In genomic region chr1:56194911-56195310, GRCh38 we compare ENCODE assay signal across 31 cellular contexts.
DNase-seq lines count a peak whose midpoint lies in the region; ATAC-seq and TF ChIP-seq lines count a peak whose summit lies in the region.
"Had no signal": no experiment of that assay in that cellular context is flagged by ENCODE, and none has a peak within 500 bp of the region (broad histone marks: within the 10 kb centered on the region; RNA-seq: fewer than 3 reads in every experiment).

No MANE protein-coding gene starts in this region.

- H3K4me3 ChIP-seq in mammary epithelial cell (replicated peaks in 1 of 3; ENCODE audit: insufficient read depth in 1 of 3, low read depth in 2 of 3, low read length in 3 of 3) (no peak overlapping the region), adipocyte (ENCODE audit: low read length) (peak overlapping the region; percentile 30), fibroblast of pulmonary artery (replicated peaks; ENCODE audit: low read depth, low read length) (no peak overlapping the region), smooth muscle cell (no peak overlapping the region)
- H3K4me3 ChIP-seq: heart left ventricle, MG63, prostate gland, spleen, thyroid gland had no signal

- intact Hi-C loops in MCF 10A (cut with micrococcal nuclease) = loop anchor here (5.0 kb wide), 1 partner anchor 382 kb away; the partner anchor contains the start of gene PLPP3
- intact Hi-C loops in mammary epithelial cell (cut with micrococcal nuclease) = no loop called here

- no peaks in the 10 kb centered on the region for H3K9me3 Mint-ChIP-seq in MCF 10A (ENCODE audit: unreplicated experiment)
- H3K9me3 Mint-ChIP-seq: activated naive CD4-positive, alpha-beta T cell treated with anti-CD3 and anti-CD28 coated beads, Interleukin-2, amount 10 ng/mL, durations not matched to agents 7 days and 5 days; IgD-negative memory B cell; neural crest cell had no signal

- H3K4me2 ChIP-seq in mammary epithelial cell (ENCODE audit: insufficient read depth, low read depth, low read length) = no peak overlapping the region
- H3K4me2 ChIP-seq in smooth muscle cell = peak overlapping the region; percentile 34

- H4K20me1 ChIP-seq in mammary epithelial cell (ENCODE audit: insufficient read depth, low read length) = no peaks in the 10 kb centered on the region
- H4K20me1 ChIP-seq in smooth muscle cell (ENCODE audit: low read depth) = no peaks in the 10 kb centered on the region

- H3K27ac ChIP-seq in mammary epithelial cell (ENCODE audit: insufficient read depth, low read depth, low read length) = no peak overlapping the region
- no peak overlapping the region for H3K27ac ChIP-seq in smooth muscle cell (ENCODE audit: low read depth)
- H3K27ac ChIP-seq: 22Rv1, heart left ventricle, prostate gland, spleen, thyroid gland had no signal

- POLR2A ChIA-PET in MCF 10A (lab: Yijun Ruan, JAX) = no interaction called here

- BruUV-seq in MCF 10A (replicated peaks; lab: Mats Ljungman, UMichigan) (no TSS peak), mammary epithelial cell (replicated peaks; lab: Mats Ljungman, UMichigan) (no TSS peak)

- whole genome bisulfite sequencing in mammary epithelial cell (ENCODE audit: low coverage, missing lambda C conversion rate) = 30% methylated on average over 1 of the region's 1 CpG
- WGBS in smooth muscle cell (ENCODE audit: low lambda C conversion rate) = 90% methylated on average over 1 of the region's 1 CpG

- no peaks in the 10 kb centered on the region for H3K27me3 Mint-ChIP-seq in MCF 10A (ENCODE audit: insufficient read depth, unreplicated experiment)
- H3K27me3 Mint-ChIP-seq: activated naive CD4-positive, alpha-beta T cell treated with anti-CD3 and anti-CD28 coated beads, Interleukin-2, amount 10 ng/mL, durations not matched to agents 7 days and 5 days; central memory CD8-positive, alpha-beta T cell; T-helper 17 cell had no signal

- H3F3A ChIP-seq in smooth muscle cell (ENCODE audit: low read depth) = peaks cover 11% of the 10 kb centered on the region

- no peak overlapping the region for H2AFZ ChIP-seq in mammary epithelial cell (ENCODE audit: low read depth, low read length)
- no peak overlapping the region for H2AFZ ChIP-seq in smooth muscle cell (ENCODE audit: low read depth)

- H3K9me3 ChIP-seq in mammary epithelial cell (replicated peaks; ENCODE audit: insufficient read depth, low read length) (no peaks in the 10 kb centered on the region), adipocyte (ENCODE audit: control insufficient read depth, low read length) (no peaks in the 10 kb centered on the region), smooth muscle cell (replicated peaks; ENCODE audit: low read depth) (no peaks in the 10 kb centered on the region)
- H3K9me3 ChIP-seq: heart left ventricle, MG63, prostate gland, spleen, thyroid gland had no signal

- H3K4me3 Mint-ChIP-seq in MCF 10A (ENCODE audit: unreplicated experiment) = no peak overlapping the region
- H3K4me3 Mint-ChIP-seq: activated naive CD4-positive, alpha-beta T cell treated with anti-CD3 and anti-CD28 coated beads, Interleukin-2, amount 10 ng/mL, durations not matched to agents 7 days and 5 days; central memory CD8-positive, alpha-beta T cell; IgD-negative memory B cell; neural crest cell; T-helper 17 cell had no signal

- H3K4me1 ChIP-seq in mammary epithelial cell (ENCODE audit: insufficient read depth, low read length) (no peaks in the 10 kb centered on the region), adipocyte (ENCODE audit: control insufficient read depth, insufficient read depth, low read length) (peaks cover 44% of the 10 kb centered on the region), smooth muscle cell (ENCODE audit: low read depth) (peaks cover 16% of the 10 kb centered on the region)
- H3K4me1 ChIP-seq: prostate gland, spleen, thyroid gland had no signal

- CTCF ChIA-PET in MCF 10A (lab: Yijun Ruan, JAX) = no interaction called here
- CTCF ChIA-PET in mammary epithelial cell (lab: Charles Lee; ENCODE audit: low non-redundant PET) = no interaction called here

- ATAC-seq in HG02938 (IDR thresholded peaks at IDR 0.05; ENCODE audit: unreplicated experiment) = no peak
- no peak for ATAC-seq in GM19395 (IDR thresholded peaks at IDR 0.05; ENCODE audit: unreplicated experiment)
- ATAC-seq: Panc1; stimulated activated naive CD8-positive, alpha-beta T cell treated with anti-CD3 and anti-CD28 coated beads, Interleukin-15, Interleukin-2, amounts not matched to agents 100 U/mL and 50 U/mL, for 24 hours; T-helper 17 cell had no signal

- H3K4me1 Mint-ChIP-seq in MCF 10A (ENCODE audit: insufficient read depth, unreplicated experiment) = peaks cover 33% of the 10 kb centered on the region
- H3K4me1 Mint-ChIP-seq: activated naive CD4-positive, alpha-beta T cell treated with anti-CD3 and anti-CD28 coated beads, Interleukin-2, amount 10 ng/mL, durations not matched to agents 7 days and 5 days; central memory CD8-positive, alpha-beta T cell; IgD-negative memory B cell; T-helper 17 cell had no signal

- H3K79me2 ChIP-seq in mammary epithelial cell (ENCODE audit: insufficient read depth, low read length) = no peaks in the 10 kb centered on the region
- H3K79me2 ChIP-seq in smooth muscle cell (ENCODE audit: low read depth) = no peaks in the 10 kb centered on the region

- no peaks in the 10 kb centered on the region for H3K36me3 ChIP-seq in mammary epithelial cell (ENCODE audit: insufficient read depth, low read length)
- no peaks in the 10 kb centered on the region for H3K36me3 ChIP-seq in adipocyte (ENCODE audit: control insufficient read depth, insufficient read depth, low read length, severe bottlenecking)
- no peaks in the 10 kb centered on the region for H3K36me3 ChIP-seq in smooth muscle cell (ENCODE audit: low read depth)
- H3K36me3 ChIP-seq: heart left ventricle, MG63, prostate gland, spleen, thyroid gland had no signal

- H3K9ac ChIP-seq in mammary epithelial cell (ENCODE audit: insufficient read depth, low read length) = no peak overlapping the region
- peak overlapping the region; percentile 41 for H3K9ac ChIP-seq in adipocyte (ENCODE audit: low read length)
- H3K9ac ChIP-seq in smooth muscle cell (ENCODE audit: low read depth) = no peak overlapping the region

- no peak overlapping the region for H3K27ac Mint-ChIP-seq in MCF 10A (ENCODE audit: low read depth, unreplicated experiment)
- H3K27ac Mint-ChIP-seq: activated naive CD4-positive, alpha-beta T cell treated with anti-CD3 and anti-CD28 coated beads, Interleukin-2, amount 10 ng/mL, durations not matched to agents 7 days and 5 days; IgD-negative memory B cell; T-helper 17 cell had no signal

- in situ Hi-C loops in mammary epithelial cell (cut with MboI; ENCODE audit: low sequenced_read_pairs in 2 of 2) = no loop called here

- no peak for TF ChIP-seq CTCF in MCF 10A (IDR thresholded peaks at IDR 0.05; ENCODE audit: unreplicated experiment)
- TF ChIP-seq CTCF in mammary epithelial cell (conservative IDR thresholded peaks at IDR 0.05 in 1 of 2, IDR thresholded peaks at IDR 0.05 in 1 of 2; ENCODE audit: extremely low read depth in 1 of 2, insufficient read depth in 1 of 2, low read depth in 1 of 2, low read length in 2 of 2) = no peak
- no peak for TF ChIP-seq CTCF in fibroblast of pulmonary artery (IDR thresholded peaks at IDR 0.05; ENCODE audit: low read length, missing control alignments)
- TF ChIP-seq CTCF in smooth muscle cell (IDR thresholded peaks at IDR 0.05; ENCODE audit: borderline replicate concordance, insufficient read depth, poor library complexity, severe bottlenecking) = no peak

- no peaks in the 10 kb centered on the region for H3K36me3 Mint-ChIP-seq in MCF 10A (ENCODE audit: insufficient read depth, unreplicated experiment)
- H3K36me3 Mint-ChIP-seq: activated naive CD4-positive, alpha-beta T cell treated with anti-CD3 and anti-CD28 coated beads, Interleukin-2, amount 10 ng/mL, durations not matched to agents 7 days and 5 days; IgD-negative memory B cell had no signal

- H3K27me3 ChIP-seq in mammary epithelial cell (ENCODE audit: insufficient read depth, low read length) = no peaks in the 10 kb centered on the region
- no peaks in the 10 kb centered on the region for H3K27me3 ChIP-seq in adipocyte (replicated peaks; ENCODE audit: control insufficient read depth, insufficient read depth, low read length)
- H3K27me3 ChIP-seq in smooth muscle cell (ENCODE audit: low read depth) = no peaks in the 10 kb centered on the region
- H3K27me3 ChIP-seq: heart left ventricle, MG63, spleen, thyroid gland had no signal

- DNase-seq in MCF 10A (ENCODE audit: unreplicated experiment) = peak; percentile 47
- DNase-seq in mammary epithelial cell = no peak
- DNase-seq in adipocyte (ENCODE audit: low read depth) = peak; percentile 90
- peak; percentile 63 for DNase-seq in fibroblast of pulmonary artery (ENCODE audit: low read depth)
- DNase-seq in smooth muscle cell (lab: John Stamatoyannopoulos, UW; ENCODE audit: unreplicated experiment) = no peak
- DNase-seq in inferior parietal cortex (ENCODE audit: extremely low spot score) = no peak
- DNase-seq: activated CD4-positive, alpha-beta T cell treated with anti-CD3 and anti-CD28 coated beads for 48 hours; activated naive CD4-positive, alpha-beta T cell treated with anti-CD3 and anti-CD28 coated beads, Interleukin-2, amount 10 ng/mL, durations not matched to agents 7 days and 5 days; activated T-cell treated with anti-CD3 and anti-CD28 coated beads, Interleukin-2, amount 50 U/mL, for 48 hours; aorta; C1 segment of cervical spinal cord; DND-41; heart left ventricle; MG63; NCI-H1417; NCI-H2107; NCI-H446 treated with DMSO at 0.1 percent for 48 hours; NK-92 treated with Interleukin-12 subunit alpha and Interleukin-12 subunit beta, amount 100 ng/mL, for 24 hours; spleen; stimulated activated CD4-positive, alpha-beta T cell treated with anti-CD3 and anti-CD28 coated beads, Interleukin-4, amount 100 ng/mL, for 1 hour; stimulated activated naive CD8-positive, alpha-beta T cell treated with anti-CD3 and anti-CD28 coated beads, Interleukin-15, Interleukin-2, amounts not matched to agents 100 U/mL and 50 U/mL, for 24 hours; T-helper 17 cell; thyroid gland had no signal

- dilution Hi-C loops in mammary epithelial cell (cut with HindIII; ENCODE audit: low sequenced_read_pairs) = no loop called here

Comparison
In these comparisons a context has a peak if more than half of its experiments do, and no peak if none do; other contexts are left out.
1. DNase-seq: peak in MCF 10A (single experiment), adipocyte (single experiment) and fibroblast of pulmonary artery (single experiment); none in mammary epithelial cell (single experiment), smooth muscle cell (single experiment) and inferior parietal cortex (single experiment).